Comparison of ENCODE assay signal across 34 cellular contexts in genomic region chr3:167241048-167241845, GRCh38.
"Had no signal": no experiment of that assay in that cellular context is flagged by ENCODE, and none has a peak within 500 bp of the region (broad histone marks: within the 10 kb centered on the region; RNA-seq: fewer than 3 reads in every experiment).

No MANE protein-coding gene starts in this region.

- H3K36me3 Mint-ChIP-seq: activated naive CD8-positive, alpha-beta T cell treated with anti-CD3 and anti-CD28 coated beads for 36 hours; stimulated activated memory B cell treated with anti-CD40 and anti-IgM and Interleukin-4, amounts not matched to agents 10 μg/mL and 1 μg/mL and 100 μg/mL, for 72 hours; type B pancreatic cell had no signal

- H3K27ac ChIP-seq: adrenal gland, body of pancreas, heart right ventricle, neutrophil, ovary, prostate gland, skin epidermis, uterus had no signal

- H3K27ac Mint-ChIP-seq: activated CD4-positive, alpha-beta T cell treated with anti-CD3 and anti-CD28 coated beads for 36 hours; activated naive CD4-positive, alpha-beta T cell treated with anti-CD3 and anti-CD28 coated beads for 36 hours; activated naive CD8-positive, alpha-beta T cell treated with anti-CD3 and anti-CD28 coated beads for 36 hours; nephron; stimulated activated memory B cell treated with anti-CD40 and anti-IgM and Interleukin-4, amounts not matched to agents 10 μg/mL and 1 μg/mL and 100 μg/mL, for 72 hours; stimulated activated naive CD8-positive, alpha-beta T cell treated with anti-CD3 and anti-CD28 coated beads, Interleukin-15, amount 100 ng/mL, for 72 hours; T-helper 2 cell treated with Interferon-gamma antibody and Interleukin-4, amounts not matched to agents 5 μg/mL and 100 μg/mL, for 36 hours; type B pancreatic cell had no signal

- ATAC-seq: activated CD4-positive, alpha-beta T cell treated with anti-CD3 and anti-CD28 coated beads for 36 hours; body of pancreas; esophagus mucosa; heart right ventricle; left cardiac atrium; sciatic nerve; stimulated activated memory B cell treated with anti-CD40 and anti-IgM and Interleukin-4, amounts not matched to agents 10 μg/mL and 1 μg/mL and 100 μg/mL, for 72 hours; stimulated activated naive CD8-positive, alpha-beta T cell treated with anti-CD3 and anti-CD28 coated beads, Interleukin-15, amount 100 ng/mL, for 72 hours had no signal

- DNase-seq: activated CD4-positive, alpha-beta T cell treated with anti-CD3 and anti-CD28 coated beads for 36 hours; activated CD4-positive, CD25-positive, alpha-beta regulatory T cell; activated CD8-positive, alpha-beta memory T cell treated with anti-CD3 and anti-CD28 coated beads for 24 hours; activated effector memory CD4-positive, alpha-beta T cell treated with anti-CD3 and anti-CD28 coated beads, Interleukin-2, amount 50 U/mL, for 16 hours; activated naive CD4-positive, alpha-beta T cell treated with anti-CD3 and anti-CD28 coated beads for 36 hours; activated naive CD8-positive, alpha-beta T cell treated with anti-CD3 and anti-CD28 coated beads for 36 hours; adrenal gland; aorta; body of pancreas; dermis blood vessel endothelial cell; effector CD8-positive, alpha-beta T cell; foreskin fibroblast; heart right ventricle; left cardiac atrium; mammary epithelial cell; ovary; retina; stimulated activated CD4-positive, alpha-beta T cell treated with anti-CD3 and anti-CD28 coated beads, Interleukin-12 subunit alpha, Interleukin-12 subunit beta, amount 100 ng/mL, for 4 hours; stimulated activated CD4-positive, alpha-beta T cell treated with anti-CD3 and anti-CD28 coated beads, Interleukin-4, amount 100 ng/mL, for 1 hour; stimulated activated naive CD8-positive, alpha-beta T cell treated with anti-CD3 and anti-CD28 coated beads, Interleukin-15, amount 100 ng/mL, for 72 hours; substantia nigra; uterus had no signal

- FAIRE-seq: colon, endothelial cell of umbilical vein, keratinocyte had no signal

- H3K9me3 ChIP-seq: adrenal gland, body of pancreas, heart right ventricle, neutrophil, ovary, prostate gland, uterus had no signal

- H3K27me3 Mint-ChIP-seq: activated CD4-positive, alpha-beta T cell treated with anti-CD3 and anti-CD28 coated beads for 36 hours; activated naive CD8-positive, alpha-beta T cell treated with anti-CD3 and anti-CD28 coated beads for 36 hours; stimulated activated memory B cell treated with anti-CD40 and anti-IgM and Interleukin-4, amounts not matched to agents 10 μg/mL and 1 μg/mL and 100 μg/mL, for 72 hours; stimulated activated naive CD8-positive, alpha-beta T cell treated with anti-CD3 and anti-CD28 coated beads, Interleukin-15, amount 100 ng/mL, for 72 hours had no signal

- H3K4me3 Mint-ChIP-seq: activated CD4-positive, alpha-beta T cell treated with anti-CD3 and anti-CD28 coated beads for 36 hours; activated naive CD4-positive, alpha-beta T cell treated with anti-CD3 and anti-CD28 coated beads for 36 hours; activated naive CD8-positive, alpha-beta T cell treated with anti-CD3 and anti-CD28 coated beads for 36 hours; nephron; stimulated activated memory B cell treated with anti-CD40 and anti-IgM and Interleukin-4, amounts not matched to agents 10 μg/mL and 1 μg/mL and 100 μg/mL, for 72 hours; stimulated activated naive CD8-positive, alpha-beta T cell treated with anti-CD3 and anti-CD28 coated beads, Interleukin-15, amount 100 ng/mL, for 72 hours; T-helper 2 cell treated with Interferon-gamma antibody and Interleukin-4, amounts not matched to agents 5 μg/mL and 100 μg/mL, for 36 hours; type B pancreatic cell had no signal

- H3K9me3 Mint-ChIP-seq: activated naive CD4-positive, alpha-beta T cell treated with anti-CD3 and anti-CD28 coated beads for 36 hours; activated naive CD8-positive, alpha-beta T cell treated with anti-CD3 and anti-CD28 coated beads for 36 hours; nephron; T-helper 2 cell treated with Interferon-gamma antibody and Interleukin-4, amounts not matched to agents 5 μg/mL and 100 μg/mL, for 36 hours; type B pancreatic cell had no signal

- H3K4me1 Mint-ChIP-seq: activated CD4-positive, alpha-beta T cell treated with anti-CD3 and anti-CD28 coated beads for 36 hours; activated naive CD8-positive, alpha-beta T cell treated with anti-CD3 and anti-CD28 coated beads for 36 hours; stimulated activated memory B cell treated with anti-CD40 and anti-IgM and Interleukin-4, amounts not matched to agents 10 μg/mL and 1 μg/mL and 100 μg/mL, for 72 hours; stimulated activated naive CD8-positive, alpha-beta T cell treated with anti-CD3 and anti-CD28 coated beads, Interleukin-15, amount 100 ng/mL, for 72 hours had no signal

- H3K36me3 ChIP-seq: adrenal gland, heart right ventricle, neutrophil, ovary, prostate gland, uterus had no signal

- H3K27me3 ChIP-seq: adrenal gland, body of pancreas, heart right ventricle, neutrophil, ovary, uterus had no signal

- H3K4me3 ChIP-seq: adrenal gland, body of pancreas, heart right ventricle, ovary, prostate gland, skin epidermis, uterus had no signal

- H3K4me1 ChIP-seq: adrenal gland, body of pancreas, heart right ventricle, prostate gland, uterus had no signal
